ENCODE assay signal across 8 cellular contexts in the genomic region with DNA sequence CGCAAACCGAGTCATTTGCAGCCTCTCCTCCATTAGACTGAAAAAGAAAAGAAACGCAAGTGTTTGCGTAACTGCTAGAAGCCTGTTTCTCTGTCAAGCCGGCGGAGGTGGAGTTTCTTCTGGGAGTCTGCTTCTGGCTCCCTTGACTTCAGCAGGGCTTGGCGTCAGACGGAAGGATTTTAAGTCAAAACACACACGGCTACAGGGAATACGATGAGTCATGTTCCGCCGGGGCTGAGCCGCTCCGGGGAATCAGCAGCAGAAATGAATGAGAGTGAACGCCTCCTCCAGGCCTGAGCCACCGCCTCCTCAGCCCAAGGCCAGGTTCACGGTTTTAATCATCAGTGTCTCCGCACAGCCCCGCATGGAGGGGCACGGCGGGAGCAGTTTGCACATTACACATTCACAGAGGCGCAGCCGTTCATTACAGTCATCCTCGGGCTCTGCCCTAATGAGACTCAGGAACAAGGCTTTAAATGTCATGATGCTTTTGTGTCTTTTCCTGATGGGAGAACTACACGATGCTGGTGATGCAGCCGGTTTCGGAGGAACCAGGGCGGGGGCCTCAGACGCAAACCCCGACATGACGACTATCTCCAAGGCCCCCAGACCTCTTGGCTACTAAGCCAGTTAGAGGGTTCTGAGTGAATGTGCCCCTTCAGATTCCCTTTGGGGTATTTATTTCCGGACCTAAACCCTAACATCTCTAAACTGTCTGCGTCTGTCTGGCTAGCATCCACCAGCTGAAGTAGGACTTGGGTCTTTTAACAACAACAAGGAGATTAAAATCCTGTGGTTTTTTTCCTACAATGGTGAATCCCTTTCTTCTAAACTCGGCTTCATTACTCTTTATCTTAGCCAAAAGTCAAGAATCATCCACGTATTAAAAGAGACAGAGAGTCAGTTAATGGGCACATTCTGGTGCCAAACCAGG. TPM values are rescaled to one million over a fixed set of nuclear protein-coding genes. Genes with fewer than 3 reads are reported as not detected.
A peak's percentile ranks its signal among the peaks of the same experiment; 100 is the strongest.
DNase-seq lines count a peak whose midpoint lies in the region; ATAC-seq and TF ChIP-seq lines count a peak whose summit lies in the region.

No MANE protein-coding gene starts in this region.

- H3K27me3 ChIP-seq in hepatocyte: peaks cover 4% of the 10 kb centered on the region

- no peaks in the 10 kb centered on the region for H3K4me1 ChIP-seq in hepatocyte (ENCODE audit: insufficient read depth)

- H2AFZ ChIP-seq in hepatocyte: peak overlapping the region; percentile 37

- peak; percentile 36 for DNase-seq in D341Med (ENCODE audit: low spot score)
- peak; percentile 57 to 62 for DNase-seq in NCI-H1930 (lab: John Stamatoyannopoulos, UW)
- DNase-seq in astrocyte of the cerebellum (ENCODE audit: low read depth): peak; percentile 97
- DNase-seq in hepatocyte (ENCODE audit: low spot score): peak; percentile 92
- peak; percentile 89 for DNase-seq in putamen (ENCODE audit: low spot score)
- no peak for DNase-seq in NCI-H524 treated with DMSO at 0.1 percent for 48 hours (lab: John Stamatoyannopoulos, UW)

- no peaks in the 10 kb centered on the region for H3K9me3 ChIP-seq in hepatocyte (ENCODE audit: low read depth)

- TF ChIP-seq CTCF in astrocyte of the cerebellum (IDR thresholded peaks at IDR 0.05; ENCODE audit: low read depth, low read length, missing control alignments) (peak; percentile 4), hepatocyte (IDR thresholded peaks at IDR 0.05; ENCODE audit: poor library complexity) (no peak)

- H3K79me2 ChIP-seq in hepatocyte: no peaks in the 10 kb centered on the region

- WGBS in hepatocyte (ENCODE audit: low lambda C conversion rate, missing lambda C conversion rate): 10% methylated on average over 35 of the region's 35 CpGs

- peak overlapping the region; percentile 68 for H3K27ac ChIP-seq in hepatocyte

- no peak for ATAC-seq in HG03135 (IDR thresholded peaks at IDR 0.05; ENCODE audit: unreplicated experiment)
- ATAC-seq in GM21825 (IDR thresholded peaks at IDR 0.05; ENCODE audit: unreplicated experiment): no peak

- peak overlapping the region; percentile 72 for H3K4me2 ChIP-seq in hepatocyte

- H4K20me1 ChIP-seq in hepatocyte (ENCODE audit: insufficient read depth, poor library complexity, severe bottlenecking): no peaks in the 10 kb centered on the region

- in situ Hi-C loops in astrocyte of the cerebellum (cut with HindIII; ENCODE audit: low sequenced_read_pairs): no loop called here

- H3K36me3 ChIP-seq in hepatocyte (replicated peaks; ENCODE audit: insufficient read depth, low read depth): no peaks in the 10 kb centered on the region

- H3K4me3 ChIP-seq in astrocyte of the cerebellum (ENCODE audit: low read depth, low read length) (peak overlapping the region; percentile 26), hepatocyte (no peak overlapping the region)

- H3K9me2 ChIP-seq in hepatocyte (replicated peaks; ENCODE audit: insufficient read depth): no peaks in the 10 kb centered on the region

RNA-seq across cellular contexts. Expression of a gene that starts 11.1 kb away (rescaled TPM):
- 14.0 and 14.2 TPM in 2 replicates for total RNA-seq in hepatocyte
- 21.8 and 23.0 TPM in 2 replicates for polyA plus RNA-seq in hepatocyte
